1 cellular context compared by ENCODE assay signal in the genomic region with DNA sequence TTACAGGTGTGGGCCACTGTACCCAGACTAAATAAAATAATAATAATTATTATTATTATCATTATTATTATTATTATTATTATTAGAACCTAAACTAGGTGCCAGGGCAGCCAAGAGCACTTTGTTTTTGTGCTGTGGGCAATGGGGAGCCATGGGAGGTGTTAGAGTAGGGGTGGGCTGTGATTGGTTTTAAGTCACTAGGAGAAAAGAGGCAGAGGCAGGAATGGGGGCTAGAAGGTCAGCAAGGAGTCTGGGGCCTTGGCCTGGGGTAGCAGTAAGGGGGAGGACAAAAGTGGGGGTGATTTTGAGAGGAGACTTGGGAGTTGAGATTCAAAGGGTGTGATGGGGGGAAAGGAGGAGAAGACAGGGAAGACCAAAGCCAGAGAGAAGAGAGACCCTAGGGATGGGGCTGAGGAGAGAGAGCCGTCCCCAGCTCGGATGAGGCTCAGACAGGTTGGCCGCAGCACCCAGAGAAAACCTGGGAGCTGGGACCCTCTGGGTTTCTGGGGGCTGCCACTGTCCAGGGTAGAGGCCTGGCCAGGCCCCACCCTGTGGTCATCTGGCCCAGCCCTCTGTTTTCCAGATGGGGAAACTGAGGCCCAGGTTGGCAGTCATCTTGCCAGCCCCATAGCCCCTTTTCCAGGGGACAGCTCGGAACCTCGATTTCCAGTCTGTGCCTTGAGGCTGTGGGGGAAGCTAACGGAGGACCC.
TF ChIP-seq lines count a peak whose summit lies in the region.

No MANE protein-coding gene starts in this region.

TF ChIP-seq in HCT116, 20 proteins besides CTCF, POLR2A, EP300 and RAD21 (continued from another document):
- TF ChIP-seq, protein P1, sequence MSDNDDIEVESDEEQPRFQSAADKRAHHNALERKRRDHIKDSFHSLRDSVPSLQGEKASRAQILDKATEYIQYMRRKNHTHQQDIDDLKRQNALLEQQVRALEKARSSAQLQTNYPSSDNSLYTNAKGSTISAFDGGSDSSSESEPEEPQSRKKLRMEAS (IDR thresholded peaks at IDR 0.05): no peak
- TF ChIP-seq SIN3A (IDR thresholded peaks at IDR 0.05; ENCODE audit: low read depth) (no peak), SP1 (IDR thresholded peaks at IDR 0.05; ENCODE audit: low read depth) (no peak)
- TF ChIP-seq, protein P2, sequence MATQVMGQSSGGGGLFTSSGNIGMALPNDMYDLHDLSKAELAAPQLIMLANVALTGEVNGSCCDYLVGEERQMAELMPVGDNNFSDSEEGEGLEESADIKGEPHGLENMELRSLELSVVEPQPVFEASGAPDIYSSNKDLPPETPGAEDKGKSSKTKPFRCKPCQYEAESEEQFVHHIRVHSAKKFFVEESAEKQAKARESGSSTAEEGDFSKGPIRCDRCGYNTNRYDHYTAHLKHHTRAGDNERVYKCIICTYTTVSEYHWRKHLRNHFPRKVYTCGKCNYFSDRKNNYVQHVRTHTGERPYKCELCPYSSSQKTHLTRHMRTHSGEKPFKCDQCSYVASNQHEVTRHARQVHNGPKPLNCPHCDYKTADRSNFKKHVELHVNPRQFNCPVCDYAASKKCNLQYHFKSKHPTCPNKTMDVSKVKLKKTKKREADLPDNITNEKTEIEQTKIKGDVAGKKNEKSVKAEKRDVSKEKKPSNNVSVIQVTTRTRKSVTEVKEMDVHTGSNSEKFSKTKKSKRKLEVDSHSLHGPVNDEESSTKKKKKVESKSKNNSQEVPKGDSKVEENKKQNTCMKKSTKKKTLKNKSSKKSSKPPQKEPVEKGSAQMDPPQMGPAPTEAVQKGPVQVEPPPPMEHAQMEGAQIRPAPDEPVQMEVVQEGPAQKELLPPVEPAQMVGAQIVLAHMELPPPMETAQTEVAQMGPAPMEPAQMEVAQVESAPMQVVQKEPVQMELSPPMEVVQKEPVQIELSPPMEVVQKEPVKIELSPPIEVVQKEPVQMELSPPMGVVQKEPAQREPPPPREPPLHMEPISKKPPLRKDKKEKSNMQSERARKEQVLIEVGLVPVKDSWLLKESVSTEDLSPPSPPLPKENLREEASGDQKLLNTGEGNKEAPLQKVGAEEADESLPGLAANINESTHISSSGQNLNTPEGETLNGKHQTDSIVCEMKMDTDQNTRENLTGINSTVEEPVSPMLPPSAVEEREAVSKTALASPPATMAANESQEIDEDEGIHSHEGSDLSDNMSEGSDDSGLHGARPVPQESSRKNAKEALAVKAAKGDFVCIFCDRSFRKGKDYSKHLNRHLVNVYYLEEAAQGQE (IDR thresholded peaks at IDR 0.05; ENCODE audit: low read depth): no peak
